In genomic region chr11:18802381-18803257, GRCh38 we compare ENCODE assay signal across 8 cellular contexts. TPM values are rescaled to one million over a fixed set of nuclear protein-coding genes. Genes with fewer than 3 reads are reported as not detected.
A peak's percentile ranks its signal among the peaks of the same experiment; 100 is the strongest.
DNase-seq lines count a peak whose midpoint lies in the region; ATAC-seq lines count a peak whose summit lies in the region.

No MANE protein-coding gene starts in this region.

- DNase-seq in EH (ENCODE audit: low read depth) (peak; percentile 71), NCI-H774 (lab: John Stamatoyannopoulos, UW) (peak; percentile 37), left cardiac atrium (peak; percentile 43), sciatic nerve (ENCODE audit: low spot score) (peak; percentile 68), aorta (no peak)
- DNase-seq in activated naive CD4-positive, alpha-beta T cell treated with anti-CD3 and anti-CD28 coated beads for 36 hours = peak; percentile 67

- ATAC-seq in HG02798 (IDR thresholded peaks at IDR 0.05; ENCODE audit: poor library complexity, unreplicated experiment) = peak; percentile 55
- peak in 1 of 2 donors; percentile 49 for ATAC-seq in left cardiac atrium
- ATAC-seq in sciatic nerve = peak; percentile 64
- no peak for ATAC-seq in aorta (ENCODE audit: low FRiP score)
- no peak for ATAC-seq in HG02763 (IDR thresholded peaks at IDR 0.05; ENCODE audit: unreplicated experiment)

- no peaks in the 10 kb centered on the region for H3K4me1 Mint-ChIP-seq in activated naive CD4-positive, alpha-beta T cell treated with anti-CD3 and anti-CD28 coated beads for 36 hours (ENCODE audit: low read depth)

- WGBS in aorta, 2 donors = 34 to 35% methylated on average over 13 of the region's 13 CpGs

- H3K27ac ChIP-seq in aorta (ENCODE audit: low read depth in 1 of 2, low read length in 2 of 2) = no peak overlapping the region

- CTCF ChIA-PET in activated naive CD4-positive, alpha-beta T cell treated with anti-CD3 and anti-CD28 coated beads for 36 hours (lab: Charles Lee) = interaction anchor here (1.1 to 2.3 kb wide), 5 partner anchors 23 to 687 kb away, joined by 3 to 9 read pairs (median 5); no protein-coding TSS in a partner anchor

- H3K27me3 ChIP-seq in aorta (ENCODE audit: control insufficient read depth in 1 of 2, insufficient read depth in 2 of 2, low read length in 1 of 2) = no peaks in the 10 kb centered on the region

- H3K36me3 ChIP-seq in aorta (ENCODE audit: control insufficient read depth in 1 of 2, insufficient read depth in 2 of 2, low read length in 1 of 2) = no peaks in the 10 kb centered on the region

- H3K9me3 Mint-ChIP-seq in activated naive CD4-positive, alpha-beta T cell treated with anti-CD3 and anti-CD28 coated beads for 36 hours = no peaks in the 10 kb centered on the region

- H3K27me3 Mint-ChIP-seq in activated naive CD4-positive, alpha-beta T cell treated with anti-CD3 and anti-CD28 coated beads for 36 hours (ENCODE audit: low read depth) = peaks cover 3% of the 10 kb centered on the region

- H3K4me1 ChIP-seq in aorta (ENCODE audit: control insufficient read depth in 1 of 2, insufficient read depth in 2 of 2, low read length in 2 of 2) = no peaks in the 10 kb centered on the region

- H3K9me3 ChIP-seq in aorta (ENCODE audit: control insufficient read depth, low read length) = no peaks in the 10 kb centered on the region

- no peak overlapping the region for H3K4me3 ChIP-seq in aorta (ENCODE audit: low read length in 2 of 2)

- no peak overlapping the region for H3K27ac Mint-ChIP-seq in activated naive CD4-positive, alpha-beta T cell treated with anti-CD3 and anti-CD28 coated beads for 36 hours

- no peak overlapping the region for H3K4me3 Mint-ChIP-seq in activated naive CD4-positive, alpha-beta T cell treated with anti-CD3 and anti-CD28 coated beads for 36 hours

- H3K36me3 Mint-ChIP-seq in activated naive CD4-positive, alpha-beta T cell treated with anti-CD3 and anti-CD28 coated beads for 36 hours (ENCODE audit: low read depth) = no peaks in the 10 kb centered on the region

- intact Hi-C loops in activated naive CD4-positive, alpha-beta T cell treated with anti-CD3 and anti-CD28 coated beads for 36 hours (cut with micrococcal nuclease) = loop anchor here (1.0 to 2.0 kb wide), 2 partner anchors 27 to 688 kb away; no protein-coding TSS in a partner anchor
- intact Hi-C loops in left cardiac atrium (cut with DNase I) (no loop called here), sciatic nerve (cut with DNase I) (no loop called here), aorta (cut with DNase I) (no loop called here)

RNA-seq across cellular contexts. Expression of gene PTPN5, which starts 11.0 kb away (rescaled TPM):
- total RNA-seq in activated naive CD4-positive, alpha-beta T cell treated with anti-CD3 and anti-CD28 coated beads for 36 hours = not detected
- total RNA-seq in left cardiac atrium (1 to 10 TPM in 1 of 2 donors, under 1 TPM in 1; 0.41 to 2.3 TPM), sciatic nerve (3.2 TPM), aorta (1 to 10 TPM; 1.5 to 2.1 TPM)
- polyA plus RNA-seq in aorta = not detected

Comparison
In these comparisons a context has a peak if more than half of its experiments do, and no peak if none do; other contexts are left out.
1. DNase-seq: peak in EH (single experiment), NCI-H774 (single experiment), activated naive CD4-positive, alpha-beta T cell treated with anti-CD3 and anti-CD28 coated beads for 36 hours (single experiment), left cardiac atrium (single experiment) and sciatic nerve (single experiment); none in aorta (0 of 2).
2. ATAC-seq: peak in HG02798 (single experiment) and sciatic nerve (single experiment); none in aorta (single experiment) and HG02763 (single experiment).